12 cellular contexts compared by ENCODE assay signal in the genomic region with DNA sequence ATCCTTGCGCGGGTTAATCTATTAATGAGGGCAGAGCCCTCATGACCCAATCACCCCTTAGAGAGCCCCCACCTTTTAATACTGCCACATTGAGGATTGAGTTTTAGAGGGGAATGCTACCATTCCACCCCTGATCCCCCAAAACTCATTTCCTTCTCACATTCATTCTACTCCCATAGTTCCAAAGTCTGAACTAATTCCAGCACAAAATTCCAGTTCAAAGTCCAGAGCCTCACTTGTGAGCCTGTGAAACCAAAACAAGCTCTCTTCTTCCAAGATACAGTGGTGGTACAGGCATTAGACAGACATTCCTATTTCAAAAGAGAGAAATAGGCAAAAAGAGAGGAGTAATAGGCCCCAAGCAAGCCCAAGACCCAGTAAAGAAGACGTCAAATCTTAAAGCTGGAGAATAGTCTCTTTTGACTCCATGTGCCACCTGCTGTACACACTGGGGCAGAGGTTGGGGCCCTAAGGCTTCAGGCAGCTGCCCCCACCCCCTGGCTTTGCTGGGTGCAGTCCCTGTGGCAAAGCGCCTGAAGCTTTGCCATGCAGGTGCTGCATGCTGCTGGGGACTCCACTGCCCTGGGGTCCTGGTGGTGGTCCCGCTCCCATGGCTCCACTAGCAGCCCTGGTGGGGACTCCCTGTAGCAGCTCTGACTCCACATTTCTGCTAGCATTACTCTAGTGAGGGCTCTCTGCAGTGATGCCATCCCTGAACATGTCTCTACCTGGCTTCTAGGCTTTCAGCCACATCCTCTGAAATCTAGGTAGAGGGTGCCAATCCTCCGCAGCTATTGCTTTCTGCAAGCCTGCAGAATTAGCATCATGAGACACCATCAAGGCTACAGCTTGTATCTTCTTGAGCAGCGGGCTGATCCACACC. TPM values are rescaled to one million over a fixed set of nuclear protein-coding genes. Genes with fewer than 3 reads are reported as not detected.
DNase-seq lines count a peak whose midpoint lies in the region; ATAC-seq, FAIRE-seq and TF ChIP-seq lines count a peak whose summit lies in the region.
"Had no signal": no experiment of that assay in that cellular context is flagged by ENCODE, and none has a peak within 500 bp of the region (broad histone marks: within the 10 kb centered on the region; RNA-seq: fewer than 3 reads in every experiment).

No MANE protein-coding gene starts in this region.

- WGBS in GM12878 (ENCODE audit: insufficient coverage, insufficient replicate concordance, low lambda C conversion rate, missing lambda C conversion rate) = 86% methylated on average over 7 of the region's 7 CpGs

- H3K9me3 Mint-ChIP-seq in naive thymus-derived CD8-positive, alpha-beta T cell = no peaks in the 10 kb centered on the region

- no peaks in the 10 kb centered on the region for H3K36me3 ChIP-seq in GM12878 (ENCODE audit: control insufficient read depth in 2 of 2, insufficient read depth in 2 of 2, low read length in 1 of 2)

- H2AFZ ChIP-seq in GM12878 (ENCODE audit: control insufficient read depth, low read depth, low read length) = no peak overlapping the region

- CTCF ChIA-PET in GM10248 (lab: Yijun Ruan, JAX) = interaction anchor here (0.7 to 3.1 kb wide), 29 partner anchors 9 to 744 kb away, joined by 3 to 17 read pairs (median 4); no protein-coding TSS in a partner anchor
- CTCF ChIA-PET in GM12878 (lab: Yijun Ruan, JAX) = interaction anchor here (0.7 to 2.3 kb wide), 12 partner anchors 9 to 255 kb away, joined by 3 to 22 read pairs (median 4); no protein-coding TSS in a partner anchor

- H3K4me1 ChIP-seq in GM12878 (ENCODE audit: control insufficient read depth, insufficient read depth, low read length) = no peaks in the 10 kb centered on the region

- no peak for TF ChIP-seq POLR2A in GM12878 (IDR thresholded peaks at IDR 0.05; ENCODE audit: low read depth, low read length)

- H3K79me2 ChIP-seq in GM12878 (ENCODE audit: control insufficient read depth, insufficient read depth, low read length) = no peaks in the 10 kb centered on the region

- no peak for FAIRE-seq in GM12878 (lab: Jason Lieb, UNC)
- FAIRE-seq: D721Med, GM18507 had no signal

- H3K27me3 ChIP-seq in GM12878 (replicated peaks in 1 of 2; ENCODE audit: control insufficient read depth in 2 of 2, insufficient read depth in 2 of 2, low read length in 1 of 2) = no peaks in the 10 kb centered on the region

- H3K36me3 Mint-ChIP-seq in naive thymus-derived CD8-positive, alpha-beta T cell = no peaks in the 10 kb centered on the region

- H3K4me3 ChIP-seq in GM12878 = no peak overlapping the region

- TF ChIP-seq EP300 in Ishikawa (IDR thresholded peaks at IDR 0.05; ENCODE audit: borderline replicate concordance) (no peak), GM12878 (IDR thresholded peaks at IDR 0.05; ENCODE audit: borderline replicate concordance in 1 of 2, control insufficient read depth in 1 of 2, low read depth in 2 of 2, low read length in 2 of 2) (no peak)

- no peak overlapping the region for H3K4me2 ChIP-seq in GM12878 (ENCODE audit: control insufficient read depth, insufficient read depth)

- DNase-seq in GM10248 (ENCODE audit: extremely low spot score) = no peak
- DNase-seq in GM12878 (ENCODE audit: low read depth, low spot score) = no peak
- DNase-seq in naive thymus-derived CD8-positive, alpha-beta T cell = peak in 3 of 10 donors; percentile 2 to 15 (median 6)
- no peak for DNase-seq in SIG-M5 treated with dmso at 0.1 percent for 504 hours (lab: John Stamatoyannopoulos, UW; ENCODE audit: unreplicated experiment)
- no peak for DNase-seq in NCI-H226
- no peak for DNase-seq in NCI-H1417 treated with DMSO at 0.1 percent for 48 hours (lab: John Stamatoyannopoulos, UW)
- DNase-seq: KG1, SIG-M5 had no signal

- H3K9ac ChIP-seq in GM12878 (ENCODE audit: control insufficient read depth, insufficient read depth, low read length) = no peak overlapping the region

- no peak overlapping the region for H3K27ac ChIP-seq in GM12878 (ENCODE audit: control insufficient read depth, insufficient read depth)

- H3K4me1 Mint-ChIP-seq in naive thymus-derived CD8-positive, alpha-beta T cell = peaks cover 0 to 2% (median 0%) of the 10 kb centered on the region in 4 donors

- no peak overlapping the region for H3K4me3 Mint-ChIP-seq in naive thymus-derived CD8-positive, alpha-beta T cell

- SMC1A ChIA-PET in GM12878 (lab: Charles Lee; ENCODE audit: uncharacterized antibody, unreplicated experiment) = interaction anchor here (0.6 to 2.1 kb wide), 18 partner anchors 12 to 420 kb away, joined by 3 to 9 read pairs (median 3); no protein-coding TSS in a partner anchor

- in situ Hi-C loops in GM12878 (cut with MboI) = no loop called here

- no peaks in the 10 kb centered on the region for H4K20me1 ChIP-seq in GM12878 (ENCODE audit: control insufficient read depth, insufficient read depth)

- H3K27ac Mint-ChIP-seq in naive thymus-derived CD8-positive, alpha-beta T cell = no peak overlapping the region

- no TSS peak for BruUV-seq in GM12878 (replicated peaks; lab: Mats Ljungman, UMichigan)

- TF ChIP-seq CTCF in GM10248 (IDR thresholded peaks at IDR 0.05; ENCODE audit: control extremely low read depth, extremely low read depth, low read depth, missing control alignments) (peak; percentile 21), GM12878 (IDR thresholded peaks at IDR 0.05 in 2 of 3, conservative IDR thresholded peaks at IDR 0.05 in 1 of 3; ENCODE audit: control insufficient read depth in 2 of 3, extremely low read depth in 1 of 3, insufficient read depth in 1 of 3, low read depth in 3 of 3, low read length in 3 of 3) (peak; percentile 28 to 46 (median 36); a peak in 4 of 6 replicates)

- TF ChIP-seq RAD21 in Ishikawa (IDR thresholded peaks at IDR 0.05; ENCODE audit: low read depth) (peak; percentile 40; the same call in 1 of the 2 replicates), GM12878 (IDR thresholded peaks at IDR 0.05; ENCODE audit: insufficient read depth, low read depth, low read length) (peak; percentile 54)

- intact Hi-C loops in GM12878 (cut with micrococcal nuclease; ENCODE audit: unreplicated experiment) = loop anchor here (5.0 kb wide), 1 partner anchor 86 kb away; no protein-coding TSS in a partner anchor

- H3K27me3 Mint-ChIP-seq in naive thymus-derived CD8-positive, alpha-beta T cell = no peaks in the 10 kb centered on the region

- POLR2A ChIA-PET in GM10248 (lab: Yijun Ruan, JAX) = interaction anchor here (0.5 kb wide), 1 partner anchor 144 kb away, joined by 4 read pairs; no protein-coding TSS in a partner anchor
- POLR2A ChIA-PET in GM12878 (lab: Charles Lee) = interaction anchor here (0.5 to 0.6 kb wide), 2 partner anchors 40 to 206 kb away, joined by 4 to 5 read pairs; no protein-coding TSS in a partner anchor
- POLR2A ChIA-PET in naive thymus-derived CD8-positive, alpha-beta T cell (lab: Charles Lee) = interaction anchor here (1.1 to 1.8 kb wide), 2 partner anchors 12 to 170 kb away, joined by 6 read pairs; no protein-coding TSS in a partner anchor

- RAD21 ChIA-PET in GM12878 (lab: Charles Lee; ENCODE audit: unreplicated experiment) = interaction anchor here (0.7 to 2.5 kb wide), 14 partner anchors 9 to 314 kb away, joined by 3 to 10 read pairs (median 4); partner anchors contain the start of gene DYNLT1

- no peaks in the 10 kb centered on the region for H3K9me3 ChIP-seq in GM12878 (replicated peaks; ENCODE audit: control insufficient read depth, insufficient read depth, low read length)

- peak; percentile 86 for ATAC-seq in GM12878
- ATAC-seq in naive thymus-derived CD8-positive, alpha-beta T cell = peak; percentile 56 to 68
- no peak for ATAC-seq in HG03342 (IDR thresholded peaks at IDR 0.05; ENCODE audit: unreplicated experiment)

TF ChIP-seq in Ishikawa, 13 proteins besides CTCF, POLR2A, EP300 and RAD21 (continues in another document):
- TF ChIP-seq, protein P1, sequence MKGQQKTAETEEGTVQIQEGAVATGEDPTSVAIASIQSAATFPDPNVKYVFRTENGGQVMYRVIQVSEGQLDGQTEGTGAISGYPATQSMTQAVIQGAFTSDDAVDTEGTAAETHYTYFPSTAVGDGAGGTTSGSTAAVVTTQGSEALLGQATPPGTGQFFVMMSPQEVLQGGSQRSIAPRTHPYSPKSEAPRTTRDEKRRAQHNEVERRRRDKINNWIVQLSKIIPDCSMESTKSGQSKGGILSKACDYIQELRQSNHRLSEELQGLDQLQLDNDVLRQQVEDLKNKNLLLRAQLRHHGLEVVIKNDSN (IDR thresholded peaks at IDR 0.05) = no peak
- TF ChIP-seq TEAD4 (IDR thresholded peaks at IDR 0.05) (no peak), CEBPB (IDR thresholded peaks at IDR 0.05) (no peak), TAF1 (IDR thresholded peaks at IDR 0.05; ENCODE audit: low read depth) (no peak), CREB1 (IDR thresholded peaks at IDR 0.05; ENCODE audit: low read depth) (no peak)

TF ChIP-seq in GM12878, 131 proteins besides CTCF, POLR2A, EP300 and RAD21 (continues in another document):
- TF ChIP-seq SMC3 (IDR thresholded peaks at IDR 0.05; ENCODE audit: borderline replicate concordance, low read length) = peak; percentile 62

RNA-seq across cellular contexts. Expression of gene RSPH3, which starts 41.3 kb away (rescaled TPM):
- 5.6 and 5.9 TPM in 2 replicates for total RNA-seq in GM12878 (2013; cell fraction: nucleolus; rRNA removed)
- total RNA-seq in GM12878 (2014; rRNA removed) (1.4 and 1.9 TPM in 2 replicates), GM12878 (2014; rRNA removed; fragmentation: Illumina TruSeq; extraction: Trizol) (1.5 and 1.7 TPM in 2 replicates), GM12878 (2021) (2.2 and 3.2 TPM in 2 replicates)
- polyA plus RNA-seq in GM12878 (2011; ENCODE audit: low read depth) = 0.62 TPM
- polyA plus RNA-seq in GM12878 (2011; rRNA removed) (1.1 TPM in 2 replicates), GM12878 (2014; fragmentation: Illumina TruSeq; extraction: Trizol) (1.6 and 2.3 TPM in 2 replicates), GM12878 (2014; fragmentation: Nextera tagmentation; extraction: Ambion mirVana) (under 1 TPM; 0.40 to 0.51 TPM), GM12878 (2014; rRNA removed) (0.90 and 1.1 TPM in 2 replicates), GM12878 (2016; fragmentation: Nextera tagmentation; extraction: Ambion mirVana) (1 to 10 TPM; 3.0 to 3.5 TPM)
- 0.49 and 0.50 TPM in 2 replicates for polyA plus RNA-seq in GM12878 (2011; cell fraction: cytosol; rRNA removed)
- polyA plus RNA-seq in GM12878 (2011; cell fraction: nucleus; rRNA removed) = 1.0 and 1.5 TPM in 2 replicates
- 1.1 and 1.6 TPM in 2 replicates for polyA plus RNA-seq in GM12878 (2012)
- polyA minus RNA-seq in GM12878 (2011; rRNA and poly(A)+ RNA removed) = 1.2 and 2.8 TPM in 2 replicates
- 1.0 and 1.1 TPM in 2 replicates for polyA minus RNA-seq in GM12878 (2011; cell fraction: cytosol; rRNA and poly(A)+ RNA removed)
- 0.97 and 1.2 TPM in 2 replicates for polyA minus RNA-seq in GM12878 (2011; cell fraction: nucleus; rRNA and poly(A)+ RNA removed)
- total RNA-seq in naive thymus-derived CD8-positive, alpha-beta T cell = 1 to 10 TPM; 1.9 TPM
- polyA plus RNA-seq in naive thymus-derived CD8-positive, alpha-beta T cell = 1 to 10 TPM; 1.3 to 2.0 (median 1.8) TPM
